In genomic region chr10:89351402-89352038, GRCh38 we compare ENCODE assay signal across 8 cellular contexts. TPM values are rescaled to one million over a fixed set of nuclear protein-coding genes. Genes with fewer than 3 reads are reported as not detected.
DNase-seq lines count a peak whose midpoint lies in the region; ATAC-seq and TF ChIP-seq lines count a peak whose summit lies in the region.

No MANE protein-coding gene starts in this region.

- H3K27ac Mint-ChIP-seq in IgD-negative memory B cell (peak overlapping the region in 1 of 3 donors; percentile 66), progenitor cell of endocrine pancreas (peak overlapping the region; percentile 99)

- H3K4me3 ChIP-seq in GM08714 (ENCODE audit: low read length) (peak overlapping the region; percentile 41; the same call in 1 of the 2 replicates), epithelial cell of proximal tubule (ENCODE audit: low read depth, low read length) (peak overlapping the region; percentile 30)

- peaks cover 29 to 45% (median 43%) of the 10 kb centered on the region in 3 donors for H3K4me1 Mint-ChIP-seq in IgD-negative memory B cell
- H3K4me1 Mint-ChIP-seq in progenitor cell of endocrine pancreas (ENCODE audit: low read depth): peaks cover 55% of the 10 kb centered on the region

- H3K4me3 Mint-ChIP-seq in IgD-negative memory B cell (peak overlapping the region; percentile 22 to 91 (median 54)), progenitor cell of endocrine pancreas (ENCODE audit: low read depth) (peak overlapping the region; percentile 23)

- no peak for TF ChIP-seq CTCF in epithelial cell of proximal tubule (conservative IDR thresholded peaks at IDR 0.05; ENCODE audit: low read depth, low read length)
- TF ChIP-seq CTCF in progenitor cell of endocrine pancreas (IDR thresholded peaks at IDR 0.05; ENCODE audit: unreplicated experiment): no peak

- DNase-seq in epithelial cell of proximal tubule (ENCODE audit: low read depth) (no peak), progenitor cell of endocrine pancreas (ENCODE audit: low spot score, unreplicated experiment) (no peak), NCI-H2171 treated with DMSO at 0.1 percent for 48 hours (lab: John Stamatoyannopoulos, UW) (no peak), GF-D8 (lab: John Stamatoyannopoulos, UW) (no peak), activated gamma-delta T cell (lab: John Stamatoyannopoulos, UW) (no peak)

- peaks cover 4% of the 10 kb centered on the region for H3K36me3 Mint-ChIP-seq in IgD-negative memory B cell
- H3K36me3 Mint-ChIP-seq in progenitor cell of endocrine pancreas (ENCODE audit: insufficient read depth): peaks cover 7% of the 10 kb centered on the region

- ATAC-seq in GM21528 (IDR thresholded peaks at IDR 0.05; ENCODE audit: low FRiP score, unreplicated experiment): peak; percentile 84

- H3K27me3 Mint-ChIP-seq in IgD-negative memory B cell: no peaks in the 10 kb centered on the region
- no peaks in the 10 kb centered on the region for H3K27me3 Mint-ChIP-seq in progenitor cell of endocrine pancreas

- H3K9me3 Mint-ChIP-seq in IgD-negative memory B cell (peaks cover 0 to 5% (median 3%) of the 10 kb centered on the region in 3 donors), progenitor cell of endocrine pancreas (ENCODE audit: low read depth) (peaks cover 9% of the 10 kb centered on the region)

RNA-seq across cellular contexts. Expression of gene IFIT3, which starts 23.7 kb away (rescaled TPM):
- 16.9 TPM for polyA plus RNA-seq in IgD-negative memory B cell
- total RNA-seq in epithelial cell of proximal tubule (5.3 and 10.5 TPM in 2 replicates), progenitor cell of endocrine pancreas (0.16 TPM in 1 of 2 replicates, not detected in the other)

RNA-seq across cellular contexts. Expression of gene IFIT1B, which starts 26.3 kb away (rescaled TPM):
- polyA plus RNA-seq in IgD-negative memory B cell: not detected
- total RNA-seq in epithelial cell of proximal tubule (0.36 TPM in 1 of 2 replicates, not detected in the other), progenitor cell of endocrine pancreas (not detected in 2 replicates)

RNA-seq across cellular contexts. Expression of gene IFIT1, which starts 40.9 kb away (rescaled TPM):
- polyA plus RNA-seq in IgD-negative memory B cell: 8.5 TPM
- 2.0 and 3.4 TPM in 2 replicates for total RNA-seq in epithelial cell of proximal tubule
- total RNA-seq in progenitor cell of endocrine pancreas: 0.20 and 0.34 TPM in 2 replicates

RNA-seq across cellular contexts. Expression of gene IFIT2, which starts 49.7 kb away (rescaled TPM):
- 13.6 TPM for polyA plus RNA-seq in IgD-negative memory B cell
- 1.7 and 2.2 TPM in 2 replicates for total RNA-seq in epithelial cell of proximal tubule
- total RNA-seq in progenitor cell of endocrine pancreas: not detected in 2 replicates
